22 cellular contexts compared by ENCODE assay signal in genomic region chr2:36680012-36680411, GRCh38. TPM values are rescaled to one million over a fixed set of nuclear protein-coding genes. Genes with fewer than 3 reads are reported as not detected.
"Had no signal": no experiment of that assay in that cellular context is flagged by ENCODE, and none has a peak within 500 bp of the region (broad histone marks: within the 10 kb centered on the region; RNA-seq: fewer than 3 reads in every experiment).

No MANE protein-coding gene starts in this region.

- H3K27ac ChIP-seq: cardiac muscle cell, dorsolateral prefrontal cortex, heart right ventricle, neural progenitor cell, right lobe of liver, suprapubic skin, transverse colon, vagina had no signal

- H3K9ac ChIP-seq: neural progenitor cell had no signal

- H3K4me3 Mint-ChIP-seq: activated B cell treated with CpG ODN at 0.5 μM for 24 hours; activated CD4-positive, alpha-beta memory T cell treated with anti-CD3 and anti-CD28 coated beads for 36 hours; activated T-helper 1 cell treated with anti-CD3 and anti-CD28 coated beads, Interleukin-12 subunit alpha, Interleukin-12 subunit beta, Interleukin-2, Interleukin-4 antibody, amounts not matched to agents 30 ng/mL and 10 ng/mL and 1 ng/mL, durations not matched to agents 14 hours and 24 hours and 36 hours; immature natural killer cell; naive thymus-derived CD4-positive, alpha-beta T cell; neural progenitor cell; stimulated activated naive CD8-positive, alpha-beta T cell treated with anti-CD3 and anti-CD28 coated beads, Interleukin-15, amount 100 ng/mL, for 72 hours had no signal

- H3K27me3 ChIP-seq: cardiac muscle cell, dorsolateral prefrontal cortex, neural progenitor cell, right lobe of liver, suprapubic skin, transverse colon, vagina had no signal

- H3K9me3 ChIP-seq: right lobe of liver, suprapubic skin had no signal

- H3K27ac Mint-ChIP-seq: activated B cell treated with CpG ODN at 0.5 μM for 24 hours; activated CD4-positive, alpha-beta memory T cell treated with anti-CD3 and anti-CD28 coated beads for 36 hours; activated naive CD4-positive, alpha-beta T cell treated with anti-CD3 and anti-CD28 coated beads, Interleukin-2, amount 50 U/mL, for 72 hours; activated T-helper 1 cell treated with anti-CD3 and anti-CD28 coated beads, Interleukin-12 subunit alpha, Interleukin-12 subunit beta, Interleukin-2, Interleukin-4 antibody, amounts not matched to agents 30 ng/mL and 10 ng/mL and 1 ng/mL, durations not matched to agents 14 hours and 24 hours and 36 hours; immature natural killer cell; naive thymus-derived CD4-positive, alpha-beta T cell; neural progenitor cell; stimulated activated naive CD8-positive, alpha-beta T cell treated with anti-CD3 and anti-CD28 coated beads, Interleukin-15, amount 100 ng/mL, for 72 hours had no signal

- H3K36me3 Mint-ChIP-seq: neural progenitor cell had no signal

- DNase-seq: activated B cell treated with CpG ODN at 0.5 μM for 24 hours; activated CD4-positive, alpha-beta memory T cell treated with anti-CD3 and anti-CD28 coated beads for 36 hours; activated CD4-positive, alpha-beta T cell treated with anti-CD3 and anti-CD28 coated beads for 4 hours; activated gamma-delta T cell treated with Interleukin-2 at 50 U/mL for 16 hours; activated T-cell treated with anti-CD3 and anti-CD28 coated beads for 4 hours; dorsolateral prefrontal cortex; heart right ventricle; immature natural killer cell; mesendoderm; naive thymus-derived CD4-positive, alpha-beta T cell; right lobe of liver; stimulated activated CD4-positive, alpha-beta T cell treated with anti-CD3 and anti-CD28 coated beads, Interleukin-4, amount 100 ng/mL, for 1 hour; stimulated activated naive CD8-positive, alpha-beta T cell treated with anti-CD3 and anti-CD28 coated beads, Interleukin-15, amount 100 ng/mL, for 72 hours; transverse colon had no signal

- H3K4me1 Mint-ChIP-seq: activated B cell treated with CpG ODN at 0.5 μM for 24 hours, neural progenitor cell had no signal

- H3K4me1 ChIP-seq: neural progenitor cell, right lobe of liver, suprapubic skin, transverse colon, vagina had no signal

- ATAC-seq: activated naive CD4-positive, alpha-beta T cell treated with anti-CD3 and anti-CD28 coated beads, Interleukin-2, amount 50 U/mL, for 72 hours; heart right ventricle; naive thymus-derived CD4-positive, alpha-beta T cell; right lobe of liver; stimulated activated naive CD8-positive, alpha-beta T cell treated with anti-CD3 and anti-CD28 coated beads, Interleukin-15, amount 100 ng/mL, for 72 hours had no signal

- H3K36me3 ChIP-seq: cardiac muscle cell, heart right ventricle, neural progenitor cell, right lobe of liver, suprapubic skin, transverse colon, vagina had no signal

- H3K4me2 ChIP-seq: neural progenitor cell, smooth muscle cell had no signal

- H3K4me3 ChIP-seq: cardiac muscle cell, dorsolateral prefrontal cortex, heart right ventricle, neural progenitor cell, right lobe of liver, smooth muscle cell, suprapubic skin, transverse colon, vagina had no signal

- H2AFZ ChIP-seq: neural progenitor cell had no signal

RNA-seq across cellular contexts. Expression of gene VIT, which starts 16.5 kb away (rescaled TPM):
- total RNA-seq: activated B cell treated with CpG ODN at 0.5 μM for 24 hours; activated CD4-positive, alpha-beta memory T cell treated with anti-CD3 and anti-CD28 coated beads for 36 hours; activated naive CD4-positive, alpha-beta T cell treated with anti-CD3 and anti-CD28 coated beads, Interleukin-2, amount 50 U/mL, for 72 hours; activated T-helper 1 cell treated with anti-CD3 and anti-CD28 coated beads, Interleukin-12 subunit alpha, Interleukin-12 subunit beta, Interleukin-2, Interleukin-4 antibody, amounts not matched to agents 30 ng/mL and 10 ng/mL and 1 ng/mL, durations not matched to agents 14 hours and 24 hours and 36 hours; cardiac muscle cell; epithelial cell of proximal tubule; naive thymus-derived CD4-positive, alpha-beta T cell; right lobe of liver had no signal
- polyA plus RNA-seq: cardiac muscle cell; naive thymus-derived CD4-positive, alpha-beta T cell; smooth muscle cell had no signal
